Comparison of ENCODE assay signal across 14 cellular contexts in genomic region chr5:79984363-79984762, GRCh38.
"Had no signal": no experiment of that assay in that cellular context is flagged by ENCODE, and none has a peak within 500 bp of the region (broad histone marks: within the 10 kb centered on the region; RNA-seq: fewer than 3 reads in every experiment).

No MANE protein-coding gene starts in this region.

- H3K9me3 Mint-ChIP-seq: activated naive CD4-positive, alpha-beta T cell treated with anti-CD3 and anti-CD28 coated beads, Interleukin-2, amount 10 ng/mL, durations not matched to agents 7 days and 5 days; neural crest cell had no signal

- ATAC-seq: left lung had no signal

- H3K27ac ChIP-seq: left lung, tibial nerve had no signal

- DNase-seq: activated CD4-positive, alpha-beta T cell treated with anti-CD3 and anti-CD28 coated beads, Interleukin-2, amount 50 U/mL, for 4 hours; activated naive CD4-positive, alpha-beta T cell treated with anti-CD3 and anti-CD28 coated beads, Interleukin-2, amount 10 ng/mL, durations not matched to agents 7 days and 5 days; amniotic stem cell; effector CD4-positive, alpha-beta T cell; kidney; left lung; mammary epithelial cell; midbrain; retina; stimulated activated naive CD4-positive, alpha-beta T cell; SW 1271; T1000 had no signal

- H3K27me3 Mint-ChIP-seq: activated naive CD4-positive, alpha-beta T cell treated with anti-CD3 and anti-CD28 coated beads, Interleukin-2, amount 10 ng/mL, durations not matched to agents 7 days and 5 days had no signal

- H3K27ac Mint-ChIP-seq: activated naive CD4-positive, alpha-beta T cell treated with anti-CD3 and anti-CD28 coated beads, Interleukin-2, amount 10 ng/mL, durations not matched to agents 7 days and 5 days had no signal

- H3K4me1 ChIP-seq: left lung had no signal

- H3K4me3 ChIP-seq: left lung, tibial nerve had no signal

- H3K4me1 Mint-ChIP-seq: neural crest cell had no signal

- H3K4me3 Mint-ChIP-seq: activated naive CD4-positive, alpha-beta T cell treated with anti-CD3 and anti-CD28 coated beads, Interleukin-2, amount 10 ng/mL, durations not matched to agents 7 days and 5 days; neural crest cell had no signal

- H3K9me3 ChIP-seq: left lung, tibial nerve had no signal
